In the genomic region with DNA sequence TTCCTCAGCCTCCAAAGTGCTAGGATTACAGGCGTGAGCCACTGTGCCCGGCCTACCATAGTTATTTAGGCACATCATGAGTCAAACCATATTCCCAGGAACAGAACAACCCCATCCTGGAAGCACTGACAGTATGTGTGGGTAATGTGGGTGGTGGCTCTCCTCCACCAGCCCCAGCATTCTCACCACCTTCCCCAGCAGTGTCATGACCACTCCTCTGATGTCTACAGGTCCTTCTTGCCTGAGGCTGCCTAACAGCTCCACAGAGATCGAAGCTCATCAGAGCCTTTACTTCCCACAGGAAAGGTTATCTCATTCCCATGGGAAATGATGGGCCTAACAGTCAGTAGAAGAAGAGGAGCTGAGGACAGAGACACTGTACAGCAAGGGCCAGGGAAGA, we compare ENCODE assay signal across 12 cellular contexts.
DNase-seq lines count a peak whose midpoint lies in the region; ATAC-seq and TF ChIP-seq lines count a peak whose summit lies in the region.
"Had no signal": no experiment of that assay in that cellular context is flagged by ENCODE, and none has a peak within 500 bp of the region (broad histone marks: within the 10 kb centered on the region; RNA-seq: fewer than 3 reads in every experiment).

No MANE protein-coding gene starts in this region.

- no peak for TF ChIP-seq CTCF in hepatocyte (IDR thresholded peaks at IDR 0.05; ENCODE audit: poor library complexity)
- TF ChIP-seq CTCF in upper lobe of right lung (IDR thresholded peaks at IDR 0.05), result no peak
- TF ChIP-seq CTCF in chondrocyte (IDR thresholded peaks at IDR 0.05), result no peak
- TF ChIP-seq CTCF in prostate gland (IDR thresholded peaks at IDR 0.05), result no peak

- 91% methylated on average over 3 of the region's 3 CpGs for WGBS in hepatocyte (ENCODE audit: low lambda C conversion rate, missing lambda C conversion rate)
- WGBS in prostate gland, result 95% methylated on average over 3 of the region's 3 CpGs

- H3K4me1 ChIP-seq in SJSA1 (replicated peaks) (peaks cover 14% of the 10 kb centered on the region), hepatocyte (ENCODE audit: insufficient read depth) (no peaks in the 10 kb centered on the region), upper lobe of right lung (no peaks in the 10 kb centered on the region), prostate gland (replicated peaks) (no peaks in the 10 kb centered on the region)

- ATAC-seq in upper lobe of right lung (no peak), left lobe of liver (no peak)

- no peaks in the 10 kb centered on the region for H4K20me1 ChIP-seq in hepatocyte (ENCODE audit: insufficient read depth, poor library complexity, severe bottlenecking)

- DNase-seq in HT-29 (ENCODE audit: low spot score), result peak; percentile 3
- no peak for DNase-seq in SJSA1 (ENCODE audit: low read depth in 1 of 2, low spot score in 2 of 2)
- no peak for DNase-seq in hepatocyte (ENCODE audit: low spot score)
- DNase-seq in upper lobe of right lung, result no peak
- no peak for DNase-seq in chondrocyte (ENCODE audit: low spot score)
- no peak for DNase-seq in prostate gland (ENCODE audit: low spot score)
- DNase-seq in left lobe of liver (ENCODE audit: low spot score), result no peak
- DNase-seq: DMS 273 treated with DMSO at 0.1 percent for 48 hours, NCI-H1436 treated with DMSO at 0.1 percent for 48 hours, NCI-H226, NCI-H69 had no signal

- H3K4me3 ChIP-seq in SJSA1 (no peak overlapping the region), hepatocyte (no peak overlapping the region), upper lobe of right lung (no peak overlapping the region), prostate gland (no peak overlapping the region)
- H3K4me3 ChIP-seq: SK-N-MC had no signal

- H3K9me3 ChIP-seq in SJSA1 (replicated peaks) (no peaks in the 10 kb centered on the region), hepatocyte (ENCODE audit: low read depth) (no peaks in the 10 kb centered on the region), upper lobe of right lung (no peaks in the 10 kb centered on the region), prostate gland (no peaks in the 10 kb centered on the region)

- peaks cover 7% of the 10 kb centered on the region for H3K9me3 Mint-ChIP-seq in chondrocyte (ENCODE audit: low read depth)

- intact Hi-C loops in upper lobe of right lung (cut with DNase I) (no loop called here), prostate gland (cut with DNase I) (no loop called here)

- H3K36me3 ChIP-seq in SJSA1 (no peaks in the 10 kb centered on the region), hepatocyte (replicated peaks; ENCODE audit: insufficient read depth, low read depth) (no peaks in the 10 kb centered on the region), upper lobe of right lung (no peaks in the 10 kb centered on the region), prostate gland (no peaks in the 10 kb centered on the region)

- no peak overlapping the region for H3K4me3 Mint-ChIP-seq in chondrocyte (ENCODE audit: unreplicated experiment)

- no peaks in the 10 kb centered on the region for H3K36me3 Mint-ChIP-seq in chondrocyte (ENCODE audit: low read depth)

- no peak overlapping the region for H3K27ac Mint-ChIP-seq in chondrocyte (ENCODE audit: unreplicated experiment)

- no peaks in the 10 kb centered on the region for H3K27me3 Mint-ChIP-seq in chondrocyte (ENCODE audit: low read depth)

- no peak for TF ChIP-seq POLR2A in prostate gland (IDR thresholded peaks at IDR 0.05)

- no peaks in the 10 kb centered on the region for H3K79me2 ChIP-seq in hepatocyte

- no peak overlapping the region for H3K4me2 ChIP-seq in hepatocyte

- H3K9me2 ChIP-seq in hepatocyte (replicated peaks; ENCODE audit: insufficient read depth), result no peaks in the 10 kb centered on the region

- H3K27ac ChIP-seq in SJSA1, result peak overlapping the region; percentile 83
- peak overlapping the region; percentile 72 for H3K27ac ChIP-seq in hepatocyte
- peak overlapping the region; percentile 36 for H3K27ac ChIP-seq in upper lobe of right lung
- no peak overlapping the region for H3K27ac ChIP-seq in prostate gland
- H3K27ac ChIP-seq: SK-N-MC had no signal

- peaks cover 16% of the 10 kb centered on the region for H3K4me1 Mint-ChIP-seq in chondrocyte (ENCODE audit: low read depth)

- H3K27me3 ChIP-seq in SJSA1 (replicated peaks) (no peaks in the 10 kb centered on the region), hepatocyte (no peaks in the 10 kb centered on the region), upper lobe of right lung (no peaks in the 10 kb centered on the region), prostate gland (replicated peaks; ENCODE audit: insufficient read depth) (no peaks in the 10 kb centered on the region)

- H2AFZ ChIP-seq in hepatocyte, result no peak overlapping the region

Comparison
In these comparisons a context has a peak if more than half of its experiments do, and no peak if none do; other contexts are left out.
1. H3K27ac ChIP-seq: peak in SJSA1 (single experiment), hepatocyte (single experiment) and upper lobe of right lung (single experiment); none in prostate gland (0 of 2).